In genomic region chr17:79399610-79400144, GRCh38 we compare ENCODE assay signal across 18 cellular contexts.
DNase-seq lines count a peak whose midpoint lies in the region.
"Had no signal": no experiment of that assay in that cellular context is flagged by ENCODE, and none has a peak within 500 bp of the region (broad histone marks: within the 10 kb centered on the region; RNA-seq: fewer than 3 reads in every experiment).

No MANE protein-coding gene starts in this region.

- H3K9ac ChIP-seq in BLaER1 = no peak overlapping the region

- peaks cover 69% of the 10 kb centered on the region for H3K4me1 ChIP-seq in BLaER1

- peak overlapping the region; percentile 87 for H3K4me2 ChIP-seq in BLaER1

- H3K27me3 ChIP-seq in BLaER1 = peaks cover 38% of the 10 kb centered on the region

- DNase-seq in G401 (ENCODE audit: low spot score) (peak; percentile 53), islet precursor cell (peak; percentile 68), retina (peak; percentile 62), HuH-7.5 (ENCODE audit: low spot score) (no peak), NCI-H2029 (lab: John Stamatoyannopoulos, UW) (no peak), COLO829 (ENCODE audit: low spot score) (no peak)
- DNase-seq: CD8-positive, alpha-beta T cell; COR-L47; DMS 273 treated with DMSO at 0.1 percent for 48 hours; DMS53; DND-41; EL; GDM1; GOT3; H7; HFFc6; KBM-7 had no signal

- H3K36me3 ChIP-seq in BLaER1 = no peaks in the 10 kb centered on the region

- no peak overlapping the region for H3K27ac ChIP-seq in BLaER1

- no peak overlapping the region for H3K4me3 ChIP-seq in BLaER1

- in situ Hi-C loops in G401 (cut with HindIII; ENCODE audit: low sequenced_read_pairs) = no loop called here

- no peaks in the 10 kb centered on the region for H3K9me3 ChIP-seq in BLaER1

- H4K20me1 ChIP-seq in BLaER1 = no peaks in the 10 kb centered on the region

Comparison
In these comparisons a context has a peak if more than half of its experiments do, and no peak if none do; other contexts are left out.
1. DNase-seq: peak in G401 (single experiment), islet precursor cell (single experiment) and retina (single experiment); none in HuH-7.5 (single experiment), NCI-H2029 (single experiment) and COLO829 (single experiment).